In the genomic region with DNA sequence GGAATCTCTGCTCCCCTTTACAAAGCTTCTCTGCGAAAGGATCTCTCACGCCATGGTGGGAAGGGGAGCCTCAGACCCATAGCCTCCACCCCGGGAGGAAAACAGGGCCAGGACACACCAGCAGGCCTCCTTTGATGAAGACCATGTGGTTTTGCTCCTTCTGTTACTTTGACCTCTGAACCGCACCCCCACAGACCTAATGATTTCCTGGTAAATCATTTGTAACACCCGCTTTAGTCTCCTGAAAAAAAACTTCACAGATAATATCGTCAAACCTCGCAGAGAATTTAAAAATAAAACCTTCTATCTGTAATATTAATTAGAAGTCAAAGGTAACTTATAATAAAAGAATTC, we compare ENCODE assay signal across 15 cellular contexts. TPM values are rescaled to one million over a fixed set of nuclear protein-coding genes. Genes with fewer than 3 reads are reported as not detected.
DNase-seq lines count a peak whose midpoint lies in the region; ATAC-seq, FAIRE-seq and TF ChIP-seq lines count a peak whose summit lies in the region.
"Had no signal": no experiment of that assay in that cellular context is flagged by ENCODE, and none has a peak within 500 bp of the region (broad histone marks: within the 10 kb centered on the region; RNA-seq: fewer than 3 reads in every experiment).

No MANE protein-coding gene starts in this region.

- FAIRE-seq in kidney (lab: Jason Lieb, UNC) = no peak

- intact Hi-C loops in activated B cell treated with CpG ODN at 0.5 μM for 24 hours (cut with micrococcal nuclease) (loop anchor here (1.0 to 2.0 kb wide), 3 partner anchors 11 to 262 kb away; no protein-coding TSS in a partner anchor), kidney (cut with DNase I) (no loop called here)

- no peaks in the 10 kb centered on the region for H3F3A ChIP-seq in smooth muscle cell (ENCODE audit: low read depth)

- H3K4me3 ChIP-seq in hepatocyte = peak overlapping the region; percentile 8
- peak overlapping the region; percentile 52 for H3K4me3 ChIP-seq in smooth muscle cell
- no peak overlapping the region for H3K4me3 ChIP-seq in kidney (ENCODE audit: low read length in 2 of 2)

- H3K9ac ChIP-seq in smooth muscle cell (ENCODE audit: low read depth) (no peak overlapping the region), kidney (ENCODE audit: low read length in 2 of 2) (no peak overlapping the region)

- H3K36me3 ChIP-seq in hepatocyte (replicated peaks; ENCODE audit: insufficient read depth, low read depth) = no peaks in the 10 kb centered on the region
- H3K36me3 ChIP-seq in smooth muscle cell (ENCODE audit: low read depth) = no peaks in the 10 kb centered on the region
- H3K36me3 ChIP-seq in kidney (ENCODE audit: control insufficient read depth in 1 of 2, insufficient read depth in 2 of 2, low read length in 2 of 2) = no peaks in the 10 kb centered on the region

- TF ChIP-seq CTCF in activated B cell treated with CpG ODN at 0.5 μM for 24 hours (IDR thresholded peaks at IDR 0.05) (no peak), hepatocyte (IDR thresholded peaks at IDR 0.05; ENCODE audit: poor library complexity) (no peak), smooth muscle cell (IDR thresholded peaks at IDR 0.05; ENCODE audit: borderline replicate concordance, insufficient read depth, poor library complexity, severe bottlenecking) (no peak), GM13976 (IDR thresholded peaks at IDR 0.05; ENCODE audit: borderline replicate concordance, control extremely low read depth, extremely low read depth, insufficient read depth, missing control alignments) (no peak), kidney (IDR thresholded peaks at IDR 0.05; ENCODE audit: borderline replicate concordance, extremely low read depth, insufficient read depth) (no peak)

- no peaks in the 10 kb centered on the region for H3K9me2 ChIP-seq in hepatocyte (replicated peaks; ENCODE audit: insufficient read depth)

- DNase-seq in activated naive CD4-positive, alpha-beta T cell treated with anti-CD3 and anti-CD28 coated beads, Interleukin-2, amount 10 ng/mL, durations not matched to agents 7 days and 5 days = no peak
- no peak for DNase-seq in activated naive CD4-positive, alpha-beta T cell treated with anti-CD3 and anti-CD28 coated beads, Interleukin-2, amount 50 U/mL, for 16 hours
- DNase-seq in activated B cell treated with CpG ODN at 0.5 μM for 24 hours = no peak
- no peak for DNase-seq in hepatocyte (ENCODE audit: low spot score)
- DNase-seq in smooth muscle cell (lab: John Stamatoyannopoulos, UW; ENCODE audit: unreplicated experiment) = no peak
- no peak for DNase-seq in GM13976 (ENCODE audit: low spot score)
- no peak for DNase-seq in NCI-H2107 treated with DMSO at 0.1 percent for 48 hours (lab: John Stamatoyannopoulos, UW; ENCODE audit: unreplicated experiment)
- DNase-seq in kidney = no peak
- DNase-seq: cortex of kidney; DMS 273 treated with DMSO at 0.1 percent for 48 hours; H7; MM.1S; SHP77 treated with DMSO at 0.1 percent for 48 hours; stimulated activated CD4-positive, alpha-beta T cell treated with anti-CD3 and anti-CD28 coated beads, Interleukin-12 subunit alpha, Interleukin-12 subunit beta, amount 100 ng/mL, for 4 hours; substantia nigra had no signal

- no peaks in the 10 kb centered on the region for H3K36me3 Mint-ChIP-seq in activated naive CD4-positive, alpha-beta T cell treated with anti-CD3 and anti-CD28 coated beads, Interleukin-2, amount 10 ng/mL, durations not matched to agents 7 days and 5 days
- H3K36me3 Mint-ChIP-seq in activated B cell treated with CpG ODN at 0.5 μM for 24 hours (ENCODE audit: low read depth) = no peaks in the 10 kb centered on the region

- no peaks in the 10 kb centered on the region for H4K20me1 ChIP-seq in hepatocyte (ENCODE audit: insufficient read depth, poor library complexity, severe bottlenecking)
- no peaks in the 10 kb centered on the region for H4K20me1 ChIP-seq in smooth muscle cell (ENCODE audit: low read depth)

- POLR2A ChIA-PET in activated B cell treated with CpG ODN at 0.5 μM for 24 hours (lab: Charles Lee) = no interaction called here

- CTCF ChIA-PET in activated naive CD4-positive, alpha-beta T cell treated with anti-CD3 and anti-CD28 coated beads, Interleukin-2, amount 10 ng/mL, durations not matched to agents 7 days and 5 days (lab: Charles Lee) = interaction anchor here (1.1 to 15.2 kb wide), 5 partner anchors 12 to 97 kb away, joined by 3 to 167 read pairs (median 6); partner anchors contain the start of gene GP5
- CTCF ChIA-PET in activated B cell treated with CpG ODN at 0.5 μM for 24 hours (lab: Charles Lee) = interaction anchor here (0.8 to 4.6 kb wide), 5 partner anchors 12 to 552 kb away, joined by 3 to 55 read pairs (median 5); no protein-coding TSS in a partner anchor

- H3K27ac Mint-ChIP-seq in activated naive CD4-positive, alpha-beta T cell treated with anti-CD3 and anti-CD28 coated beads, Interleukin-2, amount 10 ng/mL, durations not matched to agents 7 days and 5 days = peak overlapping the region; percentile 43
- no peak overlapping the region for H3K27ac Mint-ChIP-seq in activated B cell treated with CpG ODN at 0.5 μM for 24 hours

- H3K79me2 ChIP-seq in hepatocyte = no peaks in the 10 kb centered on the region
- no peaks in the 10 kb centered on the region for H3K79me2 ChIP-seq in smooth muscle cell (ENCODE audit: low read depth)

- H3K4me1 ChIP-seq in hepatocyte (ENCODE audit: insufficient read depth) = peaks cover 10% of the 10 kb centered on the region
- no peaks in the 10 kb centered on the region for H3K4me1 ChIP-seq in smooth muscle cell (ENCODE audit: low read depth)
- H3K4me1 ChIP-seq in kidney (ENCODE audit: control insufficient read depth in 1 of 2, insufficient read depth in 1 of 2, low read depth in 1 of 2, low read length in 2 of 2) = peaks cover 0 to 3% of the 10 kb centered on the region in 2 donors

- no peaks in the 10 kb centered on the region for H3K9me3 Mint-ChIP-seq in activated naive CD4-positive, alpha-beta T cell treated with anti-CD3 and anti-CD28 coated beads, Interleukin-2, amount 10 ng/mL, durations not matched to agents 7 days and 5 days
- no peaks in the 10 kb centered on the region for H3K9me3 Mint-ChIP-seq in activated B cell treated with CpG ODN at 0.5 μM for 24 hours

- in situ Hi-C loops in GM13976 (cut with MboI; ENCODE audit: low sequenced_read_pairs, unreplicated experiment) = loop anchor here (25.0 kb wide), 1 partner anchor 254 kb away; no protein-coding TSS in a partner anchor

- H3K27ac ChIP-seq in hepatocyte (no peak overlapping the region), smooth muscle cell (ENCODE audit: low read depth) (no peak overlapping the region), kidney (ENCODE audit: low read depth in 2 of 2, low read length in 2 of 2) (no peak overlapping the region)

- H3K27me3 ChIP-seq in hepatocyte (no peaks in the 10 kb centered on the region), smooth muscle cell (ENCODE audit: low read depth) (peaks cover 4% of the 10 kb centered on the region)

- H2AFZ ChIP-seq in hepatocyte (peak overlapping the region; percentile 70), smooth muscle cell (ENCODE audit: low read depth) (no peak overlapping the region)

- peak overlapping the region; percentile 40 for H3K4me3 Mint-ChIP-seq in activated naive CD4-positive, alpha-beta T cell treated with anti-CD3 and anti-CD28 coated beads, Interleukin-2, amount 10 ng/mL, durations not matched to agents 7 days and 5 days
- H3K4me3 Mint-ChIP-seq in activated B cell treated with CpG ODN at 0.5 μM for 24 hours = peak overlapping the region; percentile 15

- 63% methylated on average over 7 of the region's 7 CpGs for WGBS in hepatocyte (ENCODE audit: low lambda C conversion rate, missing lambda C conversion rate)
- WGBS in smooth muscle cell (ENCODE audit: low lambda C conversion rate) = 92% methylated on average over 7 of the region's 7 CpGs

- ATAC-seq in activated B cell treated with CpG ODN at 0.5 μM for 24 hours (ENCODE audit: low read depth) = no peak

- H3K4me2 ChIP-seq in hepatocyte = peak overlapping the region; percentile 94
- H3K4me2 ChIP-seq in smooth muscle cell = peak overlapping the region; percentile 87

- no peaks in the 10 kb centered on the region for H3K9me3 ChIP-seq in hepatocyte (ENCODE audit: low read depth)
- H3K9me3 ChIP-seq in smooth muscle cell (replicated peaks; ENCODE audit: low read depth) = no peaks in the 10 kb centered on the region
- H3K9me3 ChIP-seq in kidney (ENCODE audit: control insufficient read depth in 1 of 2, low read length in 2 of 2) = no peaks in the 10 kb centered on the region

- H3K4me1 Mint-ChIP-seq in activated naive CD4-positive, alpha-beta T cell treated with anti-CD3 and anti-CD28 coated beads, Interleukin-2, amount 10 ng/mL, durations not matched to agents 7 days and 5 days = peaks cover 13% of the 10 kb centered on the region
- H3K4me1 Mint-ChIP-seq in activated B cell treated with CpG ODN at 0.5 μM for 24 hours = peaks cover 7% of the 10 kb centered on the region

- peaks cover 82% of the 10 kb centered on the region for H3K27me3 Mint-ChIP-seq in activated naive CD4-positive, alpha-beta T cell treated with anti-CD3 and anti-CD28 coated beads, Interleukin-2, amount 10 ng/mL, durations not matched to agents 7 days and 5 days
- peaks cover 28% of the 10 kb centered on the region for H3K27me3 Mint-ChIP-seq in activated B cell treated with CpG ODN at 0.5 μM for 24 hours

RNA-seq across cellular contexts. Expression of gene CPN2, which starts 18.3 kb away (rescaled TPM):
- total RNA-seq in activated B cell treated with CpG ODN at 0.5 μM for 24 hours (not detected in 2 replicates), hepatocyte (3.3 and 3.5 TPM in 2 replicates), smooth muscle cell (0.13 TPM in 1 of 2 replicates, not detected in the other), kidney (0.72 TPM)
- polyA plus RNA-seq in hepatocyte (2.2 and 4.6 TPM in 2 replicates), smooth muscle cell (not detected in 2 replicates), kidney (ENCODE audit: insufficient read depth, low read depth, low replicate concordance) (15.8 TPM)

RNA-seq across cellular contexts. Expression of gene LRRC15, which starts 36.7 kb away (rescaled TPM):
- total RNA-seq in activated B cell treated with CpG ODN at 0.5 μM for 24 hours (not detected in 2 replicates), hepatocyte (not detected in 2 replicates), smooth muscle cell (4.3 and 4.7 TPM in 2 replicates), kidney (0.63 TPM)
- polyA plus RNA-seq in hepatocyte (not detected in 2 replicates), smooth muscle cell (2.4 and 4.9 TPM in 2 replicates), kidney (ENCODE audit: insufficient read depth, low read depth, low replicate concordance) (0.09 TPM)

Comparison
In these comparisons a context has a peak if more than half of its experiments do, and no peak if none do; other contexts are left out.
1. H3K4me3 ChIP-seq: peak in hepatocyte (single experiment) and smooth muscle cell (single experiment); none in kidney (0 of 2).